Comparison of ENCODE assay signal across 27 cellular contexts in genomic region chr20:63252157-63252780, GRCh38. TPM values are rescaled to one million over a fixed set of nuclear protein-coding genes. Genes with fewer than 3 reads are reported as not detected.
DNase-seq lines count a peak whose midpoint lies in the region; ATAC-seq, FAIRE-seq and TF ChIP-seq lines count a peak whose summit lies in the region.
"Had no signal": no experiment of that assay in that cellular context is flagged by ENCODE, and none has a peak within 500 bp of the region (broad histone marks: within the 10 kb centered on the region; RNA-seq: fewer than 3 reads in every experiment).

No MANE protein-coding gene starts in this region.

- H3K36me3 ChIP-seq in PC-9 (ENCODE audit: low read depth) = no peaks in the 10 kb centered on the region
- H3K36me3 ChIP-seq: gastrocnemius medialis, HAP-1 had no signal

- H3K27me3 Mint-ChIP-seq in T-helper 17 cell = peaks cover 70% of the 10 kb centered on the region
- H3K27me3 Mint-ChIP-seq in nephron (ENCODE audit: low read depth) = peaks cover 30% of the 10 kb centered on the region

- TF ChIP-seq CTCF in nephron (IDR thresholded peaks at IDR 0.05; ENCODE audit: unreplicated experiment in 3 of 3) (no peak), PC-9 (conservative IDR thresholded peaks at IDR 0.05) (no peak)

- DNase-seq in T-helper 17 cell (no peak), frontal cortex (ENCODE audit: low spot score in 2 of 2) (peak; percentile 61 to 69), activated T-cell treated with anti-CD3 and anti-CD28 coated beads for 4 hours (no peak), PC-9 (no peak)
- DNase-seq in activated CD4-positive, alpha-beta T cell treated with anti-CD3 and anti-CD28 coated beads, Interleukin-2, amount 50 U/mL, for 48 hours = no peak
- no peak for DNase-seq in stimulated activated CD4-positive, alpha-beta T cell treated with anti-CD3 and anti-CD28 coated beads, Interleukin-4, amount 100 ng/mL, for 1 hour
- DNase-seq: activated CD4-positive, CD25-positive, alpha-beta regulatory T cell; activated CD8-positive, alpha-beta T cell treated with anti-CD3 and anti-CD28 coated beads for 36 hours; activated naive CD4-positive, alpha-beta T cell; activated T-cell treated with anti-CD3 and anti-CD28 coated beads, Interleukin-2, amount 50 U/mL, for 1 hour; AML-193; amniotic stem cell; central memory CD4-positive, alpha-beta T cell; gastrocnemius medialis; Karpas-422; left cardiac atrium; NCI-H1092; NCI-H2107; NCI-H524 treated with DMSO at 0.1 percent for 48 hours; occipital lobe; T1000 had no signal

- intact Hi-C loops in PC-9 (cut with micrococcal nuclease; ENCODE audit: unreplicated experiment) = no loop called here

- H3K4me3 ChIP-seq in PC-9 = no peak overlapping the region
- H3K4me3 ChIP-seq: gastrocnemius medialis, HAP-1 had no signal

- H3K4me1 Mint-ChIP-seq in T-helper 17 cell (peaks cover 10% of the 10 kb centered on the region), nephron (peaks cover 61% of the 10 kb centered on the region)

- no peak for ATAC-seq in T-helper 17 cell
- ATAC-seq: activated CD8-positive, alpha-beta T cell treated with anti-CD3 and anti-CD28 coated beads for 36 hours; esophagus mucosa; gastrocnemius medialis; left cardiac atrium; sciatic nerve had no signal

- CTCF ChIA-PET in PC-9 (lab: Charles Lee) = interaction anchor here (1.8 kb wide), 1 partner anchor 28 kb away, joined by 6 read pairs; no protein-coding TSS in a partner anchor

- no peaks in the 10 kb centered on the region for H3K9me3 Mint-ChIP-seq in nephron
- H3K9me3 Mint-ChIP-seq: activated CD8-positive, alpha-beta T cell treated with anti-CD3 and anti-CD28 coated beads for 36 hours had no signal

- no peak overlapping the region for H3K27ac Mint-ChIP-seq in T-helper 17 cell
- peak overlapping the region in 1 of 3 experiments; percentile 84 for H3K27ac Mint-ChIP-seq in nephron
- H3K27ac Mint-ChIP-seq: activated CD8-positive, alpha-beta T cell treated with anti-CD3 and anti-CD28 coated beads for 36 hours had no signal

- no peak for FAIRE-seq in frontal cortex (lab: Jason Lieb, UNC)

- H3K4me3 Mint-ChIP-seq in T-helper 17 cell (peak overlapping the region; percentile 69), nephron (peak overlapping the region; percentile 77 to 88 (median 81))
- H3K4me3 Mint-ChIP-seq: activated CD8-positive, alpha-beta T cell treated with anti-CD3 and anti-CD28 coated beads for 36 hours had no signal

- H3K36me3 Mint-ChIP-seq in T-helper 17 cell (ENCODE audit: low read depth) (peaks cover 4% of the 10 kb centered on the region), nephron (ENCODE audit: low read depth) (no peaks in the 10 kb centered on the region)

- H3K9me2 ChIP-seq in PC-9 (ENCODE audit: insufficient read depth) = no peaks in the 10 kb centered on the region

- no peak overlapping the region for H3K4me2 ChIP-seq in PC-9

- no peaks in the 10 kb centered on the region for H3K79me2 ChIP-seq in PC-9 (ENCODE audit: low read depth)

- H3K27ac ChIP-seq in PC-9 = no peak overlapping the region
- H3K27ac ChIP-seq: gastrocnemius medialis had no signal

- H2AFZ ChIP-seq in PC-9 = no peak overlapping the region

- peaks cover 13% of the 10 kb centered on the region; the same call in 1 of the 2 replicates for H3K4me1 ChIP-seq in PC-9 (replicated peaks; ENCODE audit: insufficient read depth)
- H3K4me1 ChIP-seq: gastrocnemius medialis, HAP-1 had no signal

- H4K20me1 ChIP-seq in PC-9 (ENCODE audit: insufficient read depth) = no peaks in the 10 kb centered on the region

- BruUV-seq in PC-9 (replicated peaks; lab: Mats Ljungman, UMichigan) = no TSS peak

- POLR2A ChIA-PET in PC-9 (lab: Charles Lee; ENCODE audit: unreplicated experiment) = no interaction called here

- peaks cover 62% of the 10 kb centered on the region for H3K27me3 ChIP-seq in PC-9 (ENCODE audit: insufficient read depth, low read depth)

- peaks cover 11% of the 10 kb centered on the region; the same call in 1 of the 2 replicates for H3F3A ChIP-seq in PC-9 (ENCODE audit: insufficient read depth, low read depth)

- H3K9me3 ChIP-seq in T-helper 17 cell (ENCODE audit: control insufficient read depth, low read length, poor library complexity, severe bottlenecking) (no peaks in the 10 kb centered on the region), PC-9 (ENCODE audit: insufficient read depth, low read depth) (no peaks in the 10 kb centered on the region)
- H3K9me3 ChIP-seq: gastrocnemius medialis, HAP-1 had no signal

RNA-seq across cellular contexts. Expression of gene NKAIN4, which starts 2.0 kb away (rescaled TPM):
- total RNA-seq in T-helper 17 cell (not detected), frontal cortex (14.7 TPM), PC-9 (2021) (not detected in 2 replicates)
- total RNA-seq: activated CD8-positive, alpha-beta T cell treated with anti-CD3 and anti-CD28 coated beads for 36 hours; esophagus mucosa; gastrocnemius medialis; HT1080; left cardiac atrium; mesenteric fat pad had no signal

RNA-seq across cellular contexts. Expression of gene BIRC7, which starts 16.6 kb away (rescaled TPM):
- total RNA-seq in T-helper 17 cell = not detected
- not detected for total RNA-seq in frontal cortex
- total RNA-seq in PC-9 (2021) = 0.58 TPM in 1 of 2 replicates, not detected in the other
- total RNA-seq: esophagus mucosa, gastrocnemius medialis, HT1080, occipital lobe had no signal

RNA-seq across cellular contexts. Expression of gene ARFGAP1, which starts 20.3 kb away (rescaled TPM):
- 100 to 1,000 TPM; 108 to 128 TPM for total RNA-seq in T-helper 17 cell
- 25.3 TPM for total RNA-seq in frontal cortex
- 89.0 and 101 TPM in 2 replicates for total RNA-seq in PC-9 (2021)

RNA-seq across cellular contexts. Expression of gene YTHDF1, which starts 36.3 kb away (rescaled TPM):
- total RNA-seq in T-helper 17 cell (10 to 100 TPM; 30.0 to 41.4 TPM), frontal cortex (20.4 TPM), PC-9 (2021) (34.5 and 42.6 TPM in 2 replicates)

RNA-seq across cellular contexts. Expression of gene COL20A1, which starts 40.7 kb away (rescaled TPM):
- total RNA-seq in T-helper 17 cell (under 1 TPM in 1 of 2 donors, not detected in 1; 0.10 TPM), frontal cortex (4.1 TPM), PC-9 (2021) (0.15 TPM in 1 of 2 replicates, not detected in the other)
- total RNA-seq: esophagus mucosa, HT1080, left cardiac atrium, mesenteric fat pad had no signal

Comparison
In these comparisons a context has a peak if more than half of its experiments do, and no peak if none do; other contexts are left out.
1. DNase-seq: peak in frontal cortex (2 of 2); none in T-helper 17 cell (0 of 3), activated T-cell treated with anti-CD3 and anti-CD28 coated beads for 4 hours (single experiment), PC-9 (0 of 2), activated CD4-positive, alpha-beta T cell treated with anti-CD3 and anti-CD28 coated beads, Interleukin-2, amount 50 U/mL, for 48 hours (0 of 2) and stimulated activated CD4-positive, alpha-beta T cell treated with anti-CD3 and anti-CD28 coated beads, Interleukin-4, amount 100 ng/mL, for 1 hour (single experiment).
2. RNA of gene NKAIN4, which starts 2.0 kb away (total RNA-seq): 14.7 TPM in frontal cortex (single experiment); not detected in PC-9 and not detected in T-helper 17 cell; every median in the first group is over 10 times any median in the second.